Comparison of ENCODE assay signal across 8 cellular contexts in genomic region chr2:172103471-172104292, GRCh38. TPM values are rescaled to one million over a fixed set of nuclear protein-coding genes. Genes with fewer than 3 reads are reported as not detected.
A peak's percentile ranks its signal among the peaks of the same experiment; 100 is the strongest.
DNase-seq lines count a peak whose midpoint lies in the region; ATAC-seq and TF ChIP-seq lines count a peak whose summit lies in the region.

No MANE protein-coding gene starts in this region.

- H3K9me3 ChIP-seq in adipocyte (ENCODE audit: control insufficient read depth, low read length) = no peaks in the 10 kb centered on the region
- no peaks in the 10 kb centered on the region for H3K9me3 ChIP-seq in heart right ventricle

- WGBS in heart right ventricle, 2 donors = 3 to 4% methylated on average over 25 of the region's 25 CpGs

- H3K4me3 ChIP-seq in adipocyte (ENCODE audit: low read length) = peak overlapping the region; percentile 81
- peak overlapping the region in 3 of 10 donors; percentile 50 to 66 (median 54) for H3K4me3 ChIP-seq in heart right ventricle

- DNase-seq in ELF-1 (ENCODE audit: low read depth, low spot score) = peak; percentile 90
- DNase-seq in LoVo (ENCODE audit: low spot score) = peak; percentile 81
- DNase-seq in SKM-1 treated with dmso at 0.1 percent for 144 hours (lab: John Stamatoyannopoulos, UW; ENCODE audit: unreplicated experiment) = peak; percentile 53
- peak; percentile 94 for DNase-seq in adipocyte (ENCODE audit: low read depth)
- DNase-seq in heart right ventricle = peak; percentile 80 to 84
- DNase-seq in renal cortical epithelial cell (ENCODE audit: low read depth) = peak; percentile 71
- DNase-seq in cerebellar nuclear complex (lab: John Stamatoyannopoulos, UW) = no peak

- H3K27ac ChIP-seq in heart right ventricle = no peak overlapping the region

- no peaks in the 10 kb centered on the region for H3K36me3 ChIP-seq in adipocyte (ENCODE audit: control insufficient read depth, insufficient read depth, low read length, severe bottlenecking)
- H3K36me3 ChIP-seq in heart right ventricle = no peaks in the 10 kb centered on the region

- peak; percentile 73 to 91 (median 84) for TF ChIP-seq CTCF in heart right ventricle (IDR thresholded peaks at IDR 0.05)

- peak overlapping the region; percentile 47 for H3K9ac ChIP-seq in adipocyte (ENCODE audit: low read length)

- ATAC-seq in heart right ventricle (peak; percentile 60 to 84 (median 78)), GM21528 (IDR thresholded peaks at IDR 0.05; ENCODE audit: low FRiP score, unreplicated experiment) (no peak)

- intact Hi-C loops in heart right ventricle (cut with DNase I) = loop anchor here in 9 of 10 donors (1.0 to 10.0 kb wide), 9 partner anchors 179 to 529 kb away; partner anchors contain the start of gene HAT1 (in 1 of the 9)

- H3K4me1 ChIP-seq in adipocyte (ENCODE audit: control insufficient read depth, insufficient read depth, low read length) = peaks cover 44% of the 10 kb centered on the region
- peaks cover 18 to 83% (median 59%) of the 10 kb centered on the region in 9 donors for H3K4me1 ChIP-seq in heart right ventricle

- H3K27me3 ChIP-seq in adipocyte (replicated peaks; ENCODE audit: control insufficient read depth, insufficient read depth, low read length) (peaks cover 38% of the 10 kb centered on the region), heart right ventricle (peaks cover 85 to 100% (median 100%) of the 10 kb centered on the region in 7 donors)

RNA-seq across cellular contexts. Expression of gene DLX2, which starts 1.0 kb away (rescaled TPM):
- total RNA-seq in heart right ventricle = under 1 TPM in 1 of 10 donors, not detected in 9; 0.11 TPM
- polyA plus RNA-seq in heart right ventricle = not detected
- 0.17 TPM in 1 of 2 replicates, not detected in the other for total RNA-seq in renal cortical epithelial cell

RNA-seq across cellular contexts. Expression of gene DLX1, which starts 18.4 kb away (rescaled TPM):
- total RNA-seq in heart right ventricle = under 1 TPM in 1 of 10 donors, not detected in 9; 0.41 TPM
- polyA plus RNA-seq in heart right ventricle = under 1 TPM in 1 of 2 donors, not detected in 1; 0.10 TPM
- not detected in 2 replicates for total RNA-seq in renal cortical epithelial cell

Comparison
In these comparisons a context has a peak if more than half of its experiments do, and no peak if none do; other contexts are left out.
1. DNase-seq: peak in ELF-1 (single experiment), LoVo (single experiment), SKM-1 treated with dmso at 0.1 percent for 144 hours (single experiment), adipocyte (single experiment), heart right ventricle (2 of 2) and renal cortical epithelial cell (single experiment); none in cerebellar nuclear complex (0 of 2).